34 cellular contexts compared by ENCODE assay signal in genomic region chr2:116955646-116956045, GRCh38.
"Had no signal": no experiment of that assay in that cellular context is flagged by ENCODE, and none has a peak within 500 bp of the region (broad histone marks: within the 10 kb centered on the region; RNA-seq: fewer than 3 reads in every experiment).

No MANE protein-coding gene starts in this region.

- H3K4me3 ChIP-seq: MG63 had no signal

- H3K27me3 ChIP-seq: MG63 had no signal

- DNase-seq: Karpas-422, Kasumi-1, MG63, MM.1S, MV-4-11, NCI-H1048, NCI-H1092, NCI-H1092 treated with DMSO at 0.1 percent for 48 hours, NCI-H1105, NCI-H1105 treated with DMSO at 0.1 percent for 48 hours, NCI-H1417, NCI-H1417 treated with DMSO at 0.1 percent for 48 hours, NCI-H1436, NCI-H1436 treated with DMSO at 0.1 percent for 48 hours, NCI-H146, NCI-H1694, NCI-H1694 treated with DMSO at 0.1 percent for 48 hours, NCI-H187, NCI-H187 treated with DMSO at 0.1 percent for 48 hours, NCI-H1930, NCI-H2029, NCI-H2029 treated with DMSO at 0.1 percent for 48 hours, NCI-H2081, NCI-H2081 treated with DMSO at 0.1 percent for 48 hours, NCI-H2107, NCI-H2171, NCI-H2171 treated with DMSO at 0.1 percent for 48 hours, NCI-H2227 treated with DMSO at 0.1 percent for 48 hours, NCI-H226, NCI-H345, NCI-H446, NCI-H446 treated with DMSO at 0.1 percent for 48 hours, NCI-H510A, NCI-H510A treated with DMSO at 0.1 percent for 48 hours had no signal

- H3K36me3 ChIP-seq: MG63 had no signal
